Comparison of ENCODE assay signal across 11 cellular contexts in genomic region chr11:17256512-17256911, GRCh38. TPM values are rescaled to one million over a fixed set of nuclear protein-coding genes. Genes with fewer than 3 reads are reported as not detected.
A peak's percentile ranks its signal among the peaks of the same experiment; 100 is the strongest.
DNase-seq lines count a peak whose midpoint lies in the region; ATAC-seq, FAIRE-seq and TF ChIP-seq lines count a peak whose summit lies in the region.
"Had no signal": no experiment of that assay in that cellular context is flagged by ENCODE, and none has a peak within 500 bp of the region (broad histone marks: within the 10 kb centered on the region; RNA-seq: fewer than 3 reads in every experiment).

No MANE protein-coding gene starts in this region.

- peaks cover 28% of the 10 kb centered on the region for H3K4me1 Mint-ChIP-seq in Calu3 (ENCODE audit: low read depth, unreplicated experiment)

- no peak overlapping the region for H3K4me3 Mint-ChIP-seq in Calu3 (ENCODE audit: low read depth, unreplicated experiment)

- no TSS peak for BruUV-seq in Calu3 (replicated peaks; lab: Mats Ljungman, UMichigan)

- H3K36me3 Mint-ChIP-seq in Calu3 (ENCODE audit: insufficient read depth, unreplicated experiment), result no peaks in the 10 kb centered on the region

- H3K27ac ChIP-seq in heart right ventricle, result peak overlapping the region in 1 of 10 donors; percentile 40

- TF ChIP-seq CTCF in bronchial epithelial cell (IDR thresholded peaks at IDR 0.05; ENCODE audit: insufficient read depth, low read length, severe bottlenecking) (no peak), omental fat pad (IDR thresholded peaks at IDR 0.05) (no peak), heart right ventricle (IDR thresholded peaks at IDR 0.05) (no peak), Calu3 (IDR thresholded peaks at IDR 0.05; ENCODE audit: unreplicated experiment) (no peak)

- 87% methylated on average over 3 of the region's 3 CpGs for WGBS in heart right ventricle, 2 donors

- H3K27me3 Mint-ChIP-seq in Calu3 (ENCODE audit: unreplicated experiment), result no peaks in the 10 kb centered on the region

- H3K4me3 ChIP-seq in bronchial epithelial cell (ENCODE audit: low read depth, low read length) (no peak overlapping the region), heart right ventricle (no peak overlapping the region)

- no peaks in the 10 kb centered on the region for H3K27me3 ChIP-seq in bronchial epithelial cell (ENCODE audit: control insufficient read depth, insufficient read depth, low read length)
- no peaks in the 10 kb centered on the region for H3K27me3 ChIP-seq in heart right ventricle

- H3K27ac Mint-ChIP-seq in Calu3 (ENCODE audit: unreplicated experiment), result no peak overlapping the region

- no peaks in the 10 kb centered on the region for H3K9me3 ChIP-seq in heart right ventricle

- CTCF ChIA-PET in Calu3 (lab: Charles Lee), result no interaction called here

- TF ChIP-seq POLR2A in GM18505 (IDR thresholded peaks at IDR 0.05; ENCODE audit: borderline replicate concordance, extremely low read depth, insufficient read depth, insufficient read length), result no peak

- DNase-seq in ELR (ENCODE audit: low read depth), result peak; percentile 97
- peak; percentile 95 for DNase-seq in NCI-H226
- peak; percentile 97 for DNase-seq in bronchial epithelial cell (ENCODE audit: low read depth)
- no peak for DNase-seq in omental fat pad (ENCODE audit: low spot score)
- no peak for DNase-seq in heart right ventricle
- DNase-seq in Calu3, result no peak
- DNase-seq in GM19238 (ENCODE audit: insufficient read length, low spot score), result no peak
- DNase-seq: glutamatergic neuron; NCI-H1417 treated with DMSO at 0.1 percent for 48 hours; stimulated activated naive CD4-positive, alpha-beta T cell treated with Interleukin-2 at 50 U/mL for 16 hours had no signal

- intact Hi-C loops in heart right ventricle (cut with DNase I), result no loop called here
- intact Hi-C loops in Calu3 (cut with micrococcal nuclease; ENCODE audit: unreplicated experiment), result no loop called here

- H3K4me1 ChIP-seq in heart right ventricle, result no peaks in the 10 kb centered on the region

- H3K36me3 ChIP-seq in bronchial epithelial cell (ENCODE audit: control insufficient read depth, insufficient read depth, low read length) (no peaks in the 10 kb centered on the region), heart right ventricle (no peaks in the 10 kb centered on the region)

- H3K9me3 Mint-ChIP-seq in Calu3 (ENCODE audit: low read depth, unreplicated experiment), result no peaks in the 10 kb centered on the region

- FAIRE-seq in bronchial epithelial cell (lab: Jason Lieb, UNC), result no peak

- ATAC-seq in omental fat pad (ENCODE audit: low FRiP score) (peak; percentile 92), heart right ventricle (no peak), GM18505 (IDR thresholded peaks at IDR 0.05; ENCODE audit: unreplicated experiment) (no peak)

RNA-seq across cellular contexts. Expression of gene NUCB2, which starts 20.0 kb away (rescaled TPM):
- total RNA-seq in bronchial epithelial cell (47.7 and 84.2 TPM in 2 replicates), omental fat pad (10 to 100 TPM; 31.9 to 54.7 (median 41.8) TPM), heart right ventricle (100 to 1,000 TPM in 5 of 10 donors, 10 to 100 TPM in 5; 78.8 to 175 (median 99.8) TPM), Calu3 (2022) (53.2 and 58.6 TPM in 2 replicates)
- polyA plus RNA-seq in heart right ventricle, result 100 to 1,000 TPM; 139 to 156 TPM

RNA-seq across cellular contexts. Expression of gene PIK3C2A, which starts 48.7 kb away (rescaled TPM):
- total RNA-seq in bronchial epithelial cell (35.0 and 40.3 TPM in 2 replicates), omental fat pad (100 to 1,000 TPM in 2 of 4 donors, 10 to 100 TPM in 2; 67.9 to 134 (median 90.0) TPM), heart right ventricle (10 to 100 TPM; 29.9 to 43.7 (median 32.7) TPM), Calu3 (2022) (70.2 and 75.9 TPM in 2 replicates)
- polyA plus RNA-seq in heart right ventricle, result 10 to 100 TPM in 1 of 2 donors, 1 to 10 TPM in 1; 6.7 to 17.9 TPM

Comparison
In these comparisons a context has a peak if more than half of its experiments do, and no peak if none do; other contexts are left out.
1. DNase-seq: peak in ELR (single experiment), NCI-H226 (single experiment) and bronchial epithelial cell (single experiment); none in omental fat pad (single experiment), heart right ventricle (0 of 2), Calu3 (single experiment) and GM19238 (single experiment).